1 cellular context compared by ENCODE assay signal in the genomic region with DNA sequence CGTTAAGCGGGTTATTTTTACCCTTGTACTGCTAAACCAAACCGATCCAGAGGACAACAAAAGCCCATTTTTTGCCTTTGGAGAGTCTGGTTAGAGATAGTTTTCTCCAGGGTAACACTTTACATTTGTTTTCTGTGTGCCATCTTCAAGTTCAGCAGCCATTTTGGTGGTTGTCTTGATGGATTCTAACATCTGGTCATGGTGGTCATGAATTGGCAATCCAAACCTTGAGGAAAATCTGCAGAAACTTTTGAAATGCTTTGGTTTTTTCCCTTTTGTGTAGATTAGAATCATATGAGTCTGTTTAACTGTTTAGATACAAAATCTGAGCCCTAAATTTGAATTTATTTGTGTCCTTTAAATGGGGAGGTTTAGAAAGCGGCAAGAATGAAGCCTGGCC.
TF ChIP-seq lines count a peak whose summit lies in the region.

No MANE protein-coding gene starts in this region.

TF ChIP-seq in GM23338, 12 proteins besides CTCF, POLR2A, EP300 and RAD21:
- TF ChIP-seq, protein P1, sequence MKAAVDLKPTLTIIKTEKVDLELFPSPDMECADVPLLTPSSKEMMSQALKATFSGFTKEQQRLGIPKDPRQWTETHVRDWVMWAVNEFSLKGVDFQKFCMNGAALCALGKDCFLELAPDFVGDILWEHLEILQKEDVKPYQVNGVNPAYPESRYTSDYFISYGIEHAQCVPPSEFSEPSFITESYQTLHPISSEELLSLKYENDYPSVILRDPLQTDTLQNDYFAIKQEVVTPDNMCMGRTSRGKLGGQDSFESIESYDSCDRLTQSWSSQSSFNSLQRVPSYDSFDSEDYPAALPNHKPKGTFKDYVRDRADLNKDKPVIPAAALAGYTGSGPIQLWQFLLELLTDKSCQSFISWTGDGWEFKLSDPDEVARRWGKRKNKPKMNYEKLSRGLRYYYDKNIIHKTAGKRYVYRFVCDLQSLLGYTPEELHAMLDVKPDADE (IDR thresholded peaks at IDR 0.05): no peak
- TF ChIP-seq EZH2phosphoT487 (IDR thresholded peaks at IDR 0.05; ENCODE audit: unreplicated experiment) (no peak), CREB1 (CRISPR knock-in tag; IDR thresholded peaks at IDR 0.05; ENCODE audit: low read depth) (no peak), NANOG (IDR thresholded peaks at IDR 0.05; ENCODE audit: borderline replicate concordance) (no peak)
